21 cellular contexts compared by ENCODE assay signal in the genomic region with DNA sequence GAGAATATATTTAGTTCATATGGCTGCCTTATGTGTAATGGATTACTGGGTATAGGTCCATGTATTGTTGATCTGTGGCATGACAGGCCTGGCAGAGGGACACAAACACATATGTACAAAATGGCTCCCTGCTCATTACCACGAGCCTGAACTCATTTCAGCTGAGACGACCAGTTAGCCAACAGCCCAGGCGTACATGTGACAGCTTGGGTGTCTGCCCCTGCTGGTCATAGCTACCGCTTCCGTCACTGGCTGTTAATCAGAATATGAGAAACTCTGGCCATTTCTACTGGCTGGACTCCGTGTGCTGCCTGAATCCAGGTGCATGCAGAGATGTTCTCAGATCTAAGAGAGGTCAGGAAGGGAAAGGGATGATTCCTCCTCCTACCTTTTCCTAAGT.
DNase-seq lines count a peak whose midpoint lies in the region; ATAC-seq, FAIRE-seq and TF ChIP-seq lines count a peak whose summit lies in the region.
"Had no signal": no experiment of that assay in that cellular context is flagged by ENCODE, and none has a peak within 500 bp of the region (broad histone marks: within the 10 kb centered on the region; RNA-seq: fewer than 3 reads in every experiment).

No MANE protein-coding gene starts in this region.

- H2BK120ac ChIP-seq in trophoblast cell (ENCODE audit: insufficient read depth, low read length, poor library complexity) = peak overlapping the region; percentile 15

- H3K9ac ChIP-seq in trophoblast cell (ENCODE audit: low read length) = no peak overlapping the region

- no peak for FAIRE-seq in A549 (lab: Jason Lieb, UNC)

- CTCF ChIA-PET in A549 (lab: Yijun Ruan, JAX) = interaction anchor here (2.4 kb wide), 1 partner anchor 84 kb away, joined by 11 read pairs; no protein-coding TSS in a partner anchor

- no peaks in the 10 kb centered on the region for H3K27me3 Mint-ChIP-seq in chondrocyte (ENCODE audit: low read depth)
- H3K27me3 Mint-ChIP-seq: CD4-positive, alpha-beta memory T cell; T-helper 17 cell had no signal

- DNase-seq in A549 (ENCODE audit: low read depth in 1 of 2, low spot score in 1 of 2) = no peak
- peak; percentile 61 for DNase-seq in SK-MEL-5 (ENCODE audit: low read depth, low spot score)
- DNase-seq in trophoblast cell = no peak
- DNase-seq in NCI-H524 treated with DMSO at 0.1 percent for 48 hours (lab: John Stamatoyannopoulos, UW) = no peak
- no peak for DNase-seq in chondrocyte (ENCODE audit: low spot score)
- DNase-seq: ACHN; activated effector memory CD4-positive, alpha-beta T cell treated with Interleukin-2 at 50 U/mL for 16 hours; CD4-positive, alpha-beta memory T cell; central memory CD4-positive, alpha-beta T cell; HCEC 1CT; left lung; NCI-H1436 treated with DMSO at 0.1 percent for 48 hours; NCI-H345; ovary; spleen; T-helper 17 cell had no signal

- H3K79me1 ChIP-seq in trophoblast cell (ENCODE audit: low read length) = peaks cover 27% of the 10 kb centered on the region

- H2BK12ac ChIP-seq in trophoblast cell (ENCODE audit: low read length) = peak overlapping the region; percentile 11

- no peak overlapping the region for H3K4me2 ChIP-seq in A549
- H3K4me2 ChIP-seq in trophoblast cell (ENCODE audit: low read length) = no peak overlapping the region

- TF ChIP-seq CTCF in A549 (IDR thresholded peaks at IDR 0.05) (no peak), gastroesophageal sphincter (IDR thresholded peaks at IDR 0.05) (peak in 1 of 4 experiments; percentile 13), chondrocyte (IDR thresholded peaks at IDR 0.05) (no peak)

- no peaks in the 10 kb centered on the region for H3K9me3 Mint-ChIP-seq in chondrocyte (ENCODE audit: low read depth)

- H3K4me3 ChIP-seq in A549 (no peak overlapping the region), gastroesophageal sphincter (no peak overlapping the region), trophoblast cell (ENCODE audit: low read depth, low read length) (no peak overlapping the region)
- H3K4me3 ChIP-seq: adrenal gland, left lung, ovary, spleen, tibial nerve had no signal

- H3K14ac ChIP-seq in trophoblast cell (ENCODE audit: low read length) = peak overlapping the region; percentile 1

- ATAC-seq in A549 (no peak), gastroesophageal sphincter (peak; percentile 34), esophagus mucosa (no peak), HG02610 (IDR thresholded peaks at IDR 0.05; ENCODE audit: unreplicated experiment) (no peak)
- ATAC-seq: left lung, T-helper 17 cell had no signal

- H4K8ac ChIP-seq in trophoblast cell (ENCODE audit: low read depth, low read length) = no peak overlapping the region

- H3K4ac ChIP-seq in trophoblast cell (ENCODE audit: low read depth, low read length) = no peak overlapping the region

- H3K18ac ChIP-seq in trophoblast cell (ENCODE audit: low read length) = no peak overlapping the region

- TF ChIP-seq RAD21 in A549 (conservative IDR thresholded peaks at IDR 0.05 in 1 of 2, IDR thresholded peaks at IDR 0.05 in 1 of 2) = no peak

- peak overlapping the region; percentile 48 for H4K91ac ChIP-seq in trophoblast cell (ENCODE audit: low read depth, low read length)

- peak overlapping the region; percentile 12 for H2BK5ac ChIP-seq in trophoblast cell (ENCODE audit: low read depth, low read length, poor library complexity)

- POLR2A ChIA-PET in A549 (lab: Yijun Ruan, JAX) = no interaction called here

- no peak overlapping the region for H4K12ac ChIP-seq in trophoblast cell (ENCODE audit: low read depth, low read length)

- TF ChIP-seq EP300 in A549 (IDR thresholded peaks at IDR 0.05) (no peak), gastroesophageal sphincter (IDR thresholded peaks at IDR 0.05) (no peak)

- H2AK5ac ChIP-seq in trophoblast cell (ENCODE audit: low read length) = peak overlapping the region; percentile 3

- peaks cover 3% of the 10 kb centered on the region for H3K79me2 ChIP-seq in trophoblast cell (ENCODE audit: control insufficient read depth, insufficient read depth, low read length, poor library complexity)

- WGBS in A549 (ENCODE audit: missing lambda C conversion rate) = 73% methylated on average over 6 of the region's 6 CpGs
- 53 to 81% methylated on average over 2 to 3 of the region's 6 CpGs for WGBS in gastroesophageal sphincter (ENCODE audit: low coverage in 1 of 2), 2 donors
- no CpG with 5 or more reads among the region's 6 CpGs for WGBS in trophoblast cell (ENCODE audit: extremely low coverage, insufficient coverage, insufficient read length)

- no peak overlapping the region for H3K4me3 Mint-ChIP-seq in chondrocyte (ENCODE audit: unreplicated experiment)
- H3K4me3 Mint-ChIP-seq: CD4-positive, alpha-beta memory T cell; T-helper 17 cell had no signal

- H3K27ac ChIP-seq in A549 (peak overlapping the region; percentile 56 to 68; a peak in 5 of 6 replicates), gastroesophageal sphincter (peak overlapping the region; percentile 66 to 96 (median 76)), trophoblast cell (ENCODE audit: low read depth, low read length) (no peak overlapping the region)
- H3K27ac ChIP-seq: left lung, ovary, spleen, tibial nerve had no signal

- H3K4me1 Mint-ChIP-seq in chondrocyte (ENCODE audit: low read depth) = peaks cover 17% of the 10 kb centered on the region
- H3K4me1 Mint-ChIP-seq: CD4-positive, alpha-beta memory T cell; T-helper 17 cell had no signal

- H3K36me3 Mint-ChIP-seq in chondrocyte (ENCODE audit: low read depth) = no peaks in the 10 kb centered on the region
- H3K36me3 Mint-ChIP-seq: CD4-positive, alpha-beta memory T cell had no signal

- no peak overlapping the region for H2AFZ ChIP-seq in trophoblast cell (ENCODE audit: insufficient read depth, low read length, poor library complexity)

- no peak overlapping the region for H3K23ac ChIP-seq in trophoblast cell (ENCODE audit: low read length)

- no peak overlapping the region for H3K27ac Mint-ChIP-seq in chondrocyte (ENCODE audit: unreplicated experiment)
- H3K27ac Mint-ChIP-seq: CD4-positive, alpha-beta memory T cell; T-helper 17 cell had no signal

- no peaks in the 10 kb centered on the region for H3K9me3 ChIP-seq in A549
- no peaks in the 10 kb centered on the region for H3K9me3 ChIP-seq in gastroesophageal sphincter
- H3K9me3 ChIP-seq in trophoblast cell (ENCODE audit: insufficient read depth, low read depth, low read length) = no peaks in the 10 kb centered on the region
- H3K9me3 ChIP-seq: adrenal gland, left lung, ovary, spleen, tibial nerve had no signal

- TF ChIP-seq POLR2A in A549 (IDR thresholded peaks at IDR 0.05; ENCODE audit: low read length) = no peak
- TF ChIP-seq POLR2A in gastroesophageal sphincter (IDR thresholded peaks at IDR 0.05) = no peak

- H3K4me1 ChIP-seq in A549 (peaks cover 88% of the 10 kb centered on the region), gastroesophageal sphincter (peaks cover 18 to 100% (median 58%) of the 10 kb centered on the region in 3 donors), trophoblast cell (ENCODE audit: control insufficient read depth in 1 of 2, insufficient read depth in 2 of 2, low read length in 2 of 2) (peaks cover 11 to 18% of the 10 kb centered on the region in 2 experiments)

- H3K36me3 ChIP-seq in gastroesophageal sphincter = no peaks in the 10 kb centered on the region
- H3K36me3 ChIP-seq in trophoblast cell (ENCODE audit: control insufficient read depth in 1 of 2, insufficient read depth in 2 of 2, low read length in 2 of 2) = no peaks in the 10 kb centered on the region
- H3K36me3 ChIP-seq: adrenal gland, left lung, ovary, spleen, tibial nerve had no signal

- in situ Hi-C loops in SK-MEL-5 (cut with HindIII; ENCODE audit: low pct_unique_long_range_greater_than_20kb, low sequenced_read_pairs) = no loop called here

- H3K27me3 ChIP-seq in gastroesophageal sphincter (no peaks in the 10 kb centered on the region), trophoblast cell (ENCODE audit: insufficient read depth, low read length) (no peaks in the 10 kb centered on the region)
- H3K27me3 ChIP-seq: adrenal gland, left lung, ovary, spleen, tibial nerve had no signal

TF ChIP-seq in A549, 52 proteins besides CTCF, POLR2A, EP300 and RAD21:
- no peak for TF ChIP-seq GATA3 (IDR thresholded peaks at IDR 0.05; ENCODE audit: borderline replicate concordance)
- TF ChIP-seq, protein P1, sequence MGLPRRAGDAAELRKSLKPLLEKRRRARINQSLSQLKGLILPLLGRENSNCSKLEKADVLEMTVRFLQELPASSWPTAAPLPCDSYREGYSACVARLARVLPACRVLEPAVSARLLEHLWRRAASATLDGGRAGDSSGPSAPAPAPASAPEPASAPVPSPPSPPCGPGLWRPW (IDR thresholded peaks at IDR 0.05) = no peak
